In the genomic region with DNA sequence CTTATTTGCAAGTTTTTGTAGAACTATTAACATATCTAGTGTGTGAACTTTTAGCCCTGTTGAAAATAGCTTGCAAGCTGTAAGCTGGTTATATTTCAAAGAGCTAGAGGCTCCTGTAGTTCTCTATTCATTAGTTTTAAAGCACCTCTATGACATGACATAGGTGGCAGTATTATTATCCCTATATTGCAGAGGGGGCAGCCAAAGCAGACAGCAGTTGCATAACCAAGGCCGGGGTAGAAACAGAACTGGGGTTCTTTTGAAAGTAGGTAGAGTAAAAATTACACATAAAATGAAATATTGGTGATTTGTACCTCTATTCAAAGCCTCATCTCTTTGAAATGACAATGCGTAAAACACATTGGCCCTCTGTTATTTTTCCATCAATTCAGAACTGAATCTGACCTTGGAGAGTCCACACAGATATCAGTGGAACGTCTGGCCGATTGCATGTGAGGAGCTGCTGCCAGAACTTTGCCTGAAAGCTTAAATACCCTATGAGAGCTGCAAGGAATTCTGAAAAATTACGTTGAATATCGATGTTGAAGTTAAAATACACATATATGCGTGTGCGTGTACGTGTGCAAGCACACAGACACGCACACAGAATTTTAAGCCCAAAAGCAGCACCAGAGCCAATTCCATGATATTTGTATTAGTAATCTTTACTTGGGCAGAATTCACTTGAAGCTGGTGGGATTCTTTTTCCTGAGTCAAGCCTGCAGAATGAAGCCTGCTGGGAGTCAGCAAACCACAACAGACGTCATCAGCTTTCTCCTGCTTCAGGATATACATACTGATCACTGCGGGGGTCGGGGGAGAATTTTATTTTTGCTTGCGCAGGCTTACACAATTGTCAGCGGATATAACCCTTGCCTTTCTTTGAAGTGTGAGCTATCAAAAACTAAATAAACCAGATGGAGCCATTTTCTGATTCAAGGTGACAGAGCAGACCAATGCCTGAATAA, we compare ENCODE assay signal across 12 cellular contexts.
DNase-seq lines count a peak whose midpoint lies in the region; ATAC-seq and TF ChIP-seq lines count a peak whose summit lies in the region.
"Had no signal": no experiment of that assay in that cellular context is flagged by ENCODE, and none has a peak within 500 bp of the region (broad histone marks: within the 10 kb centered on the region; RNA-seq: fewer than 3 reads in every experiment).

No MANE protein-coding gene starts in this region.

- DNase-seq in Daoy (ENCODE audit: low read depth) (peak; percentile 96), NCI-H226 (peak; percentile 94), caudate nucleus (lab: John Stamatoyannopoulos, UW) (peak in 8 of 61 donors; percentile 11 to 67 (median 24)), myocyte (ENCODE audit: low read depth) (peak; percentile 62), ascending aorta (ENCODE audit: low spot score in 2 of 2) (no peak)
- DNase-seq in activated T-cell treated with anti-CD3 and anti-CD28 coated beads, Interleukin-2, amount 50 U/mL, for 4 hours, result no peak
- DNase-seq: activated CD4-positive, alpha-beta memory T cell treated with anti-CD3 and anti-CD28 coated beads for 36 hours; NCI-H2107; stimulated activated CD4-positive, alpha-beta T cell treated with anti-CD3 and anti-CD28 coated beads, Interleukin-4, amount 100 ng/mL, for 4 hours had no signal

- H3K27me3 ChIP-seq in ascending aorta, result no peaks in the 10 kb centered on the region

- no peaks in the 10 kb centered on the region for H3K9me3 Mint-ChIP-seq in activated T-cell treated with anti-CD3 and anti-CD28 coated beads, Interleukin-2, amount 50 U/mL, for 4 hours
- H3K9me3 Mint-ChIP-seq: activated CD4-positive, alpha-beta memory T cell treated with anti-CD3 and anti-CD28 coated beads for 36 hours; type B pancreatic cell had no signal

- ATAC-seq in activated T-cell treated with anti-CD3 and anti-CD28 coated beads, Interleukin-2, amount 50 U/mL, for 4 hours, result no peak
- ATAC-seq in HG02973 (IDR thresholded peaks at IDR 0.05; ENCODE audit: unreplicated experiment) (no peak), GM19328 (IDR thresholded peaks at IDR 0.05; ENCODE audit: unreplicated experiment) (no peak)

- no peaks in the 10 kb centered on the region for H3K36me3 Mint-ChIP-seq in activated T-cell treated with anti-CD3 and anti-CD28 coated beads, Interleukin-2, amount 50 U/mL, for 4 hours (ENCODE audit: insufficient read depth)
- H3K36me3 Mint-ChIP-seq: activated CD4-positive, alpha-beta memory T cell treated with anti-CD3 and anti-CD28 coated beads for 36 hours; type B pancreatic cell had no signal

- H3K27ac ChIP-seq in caudate nucleus (ENCODE audit: low read depth, low read length) (peak overlapping the region; percentile 71), ascending aorta (no peak overlapping the region)

- H3K4me1 Mint-ChIP-seq in activated T-cell treated with anti-CD3 and anti-CD28 coated beads, Interleukin-2, amount 50 U/mL, for 4 hours (ENCODE audit: low read depth), result no peaks in the 10 kb centered on the region

- intact Hi-C loops in ascending aorta (cut with DNase I), result no loop called here

- H3K9me3 ChIP-seq in ascending aorta, result no peaks in the 10 kb centered on the region

- no peak overlapping the region for H3K4me3 ChIP-seq in ascending aorta

- peaks cover 3% of the 10 kb centered on the region for H3K27me3 Mint-ChIP-seq in activated T-cell treated with anti-CD3 and anti-CD28 coated beads, Interleukin-2, amount 50 U/mL, for 4 hours (ENCODE audit: low read depth)
- H3K27me3 Mint-ChIP-seq: type B pancreatic cell had no signal

- H3K4me1 ChIP-seq in ascending aorta, result no peaks in the 10 kb centered on the region

- TF ChIP-seq CTCF in ascending aorta (IDR thresholded peaks at IDR 0.05), result no peak

- H3K4me3 Mint-ChIP-seq in activated T-cell treated with anti-CD3 and anti-CD28 coated beads, Interleukin-2, amount 50 U/mL, for 4 hours, result no peak overlapping the region
- H3K4me3 Mint-ChIP-seq: activated CD4-positive, alpha-beta memory T cell treated with anti-CD3 and anti-CD28 coated beads for 36 hours; type B pancreatic cell had no signal

- no peaks in the 10 kb centered on the region for H3K36me3 ChIP-seq in ascending aorta

Comparison
In these comparisons a context has a peak if more than half of its experiments do, and no peak if none do; other contexts are left out.
1. DNase-seq: peak in Daoy (single experiment), NCI-H226 (single experiment) and myocyte (single experiment); none in activated T-cell treated with anti-CD3 and anti-CD28 coated beads, Interleukin-2, amount 50 U/mL, for 4 hours (single experiment) and ascending aorta (0 of 2).